ENCODE assay signal across 2 cellular contexts in the genomic region with DNA sequence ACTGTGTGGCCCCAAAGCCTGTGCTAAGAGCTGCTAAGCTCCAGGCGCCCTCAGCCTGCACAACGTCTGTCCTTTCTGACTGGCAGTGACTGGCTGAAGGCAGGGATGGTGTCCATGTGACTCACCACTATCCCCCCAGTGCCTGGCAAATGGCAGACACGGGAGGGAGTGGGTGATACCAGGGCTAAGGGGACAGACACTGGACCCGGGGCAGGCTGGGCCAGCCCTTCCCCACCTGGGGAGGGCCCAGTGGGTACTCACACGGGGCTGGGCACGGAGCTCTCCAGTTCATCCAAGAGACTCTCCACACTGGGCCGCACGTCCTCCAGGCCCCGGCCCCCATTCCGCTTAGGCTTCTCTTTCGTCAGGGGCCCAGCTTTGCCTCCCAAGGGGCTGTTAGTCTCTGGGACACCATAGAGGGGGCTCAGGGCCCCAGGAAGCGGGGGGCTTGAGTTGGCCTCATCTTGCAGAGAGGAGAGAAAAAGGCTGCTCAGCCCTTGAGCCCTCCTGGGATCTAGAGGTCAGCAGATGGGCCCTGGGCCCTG.
TF ChIP-seq lines count a peak whose summit lies in the region.

No MANE protein-coding gene starts in this region.

TF ChIP-seq in SK-N-SH, 30 proteins besides CTCF, POLR2A, EP300 and RAD21 (continued from another document):
- TF ChIP-seq NRF1 (IDR thresholded peaks at IDR 0.05; ENCODE audit: low read depth, low read length): no peak
- TF ChIP-seq YY1 (IDR thresholded peaks at IDR 0.05; ENCODE audit: low read depth): no peak
- TF ChIP-seq, protein P1, sequence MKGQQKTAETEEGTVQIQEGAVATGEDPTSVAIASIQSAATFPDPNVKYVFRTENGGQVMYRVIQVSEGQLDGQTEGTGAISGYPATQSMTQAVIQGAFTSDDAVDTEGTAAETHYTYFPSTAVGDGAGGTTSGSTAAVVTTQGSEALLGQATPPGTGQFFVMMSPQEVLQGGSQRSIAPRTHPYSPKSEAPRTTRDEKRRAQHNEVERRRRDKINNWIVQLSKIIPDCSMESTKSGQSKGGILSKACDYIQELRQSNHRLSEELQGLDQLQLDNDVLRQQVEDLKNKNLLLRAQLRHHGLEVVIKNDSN (IDR thresholded peaks at IDR 0.05; ENCODE audit: borderline replicate concordance, low read depth): no peak
- no peak for TF ChIP-seq FOXM1 (IDR thresholded peaks at IDR 0.05; ENCODE audit: low read depth)
- TF ChIP-seq, protein P2, sequence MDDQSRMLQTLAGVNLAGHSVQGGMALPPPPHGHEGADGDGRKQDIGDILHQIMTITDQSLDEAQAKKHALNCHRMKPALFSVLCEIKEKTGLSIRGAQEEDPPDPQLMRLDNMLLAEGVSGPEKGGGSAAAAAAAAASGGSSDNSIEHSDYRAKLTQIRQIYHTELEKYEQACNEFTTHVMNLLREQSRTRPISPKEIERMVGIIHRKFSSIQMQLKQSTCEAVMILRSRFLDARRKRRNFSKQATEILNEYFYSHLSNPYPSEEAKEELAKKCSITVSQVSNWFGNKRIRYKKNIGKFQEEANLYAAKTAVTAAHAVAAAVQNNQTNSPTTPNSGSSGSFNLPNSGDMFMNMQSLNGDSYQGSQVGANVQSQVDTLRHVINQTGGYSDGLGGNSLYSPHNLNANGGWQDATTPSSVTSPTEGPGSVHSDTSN (IDR thresholded peaks at IDR 0.05): no peak
- no peak for TF ChIP-seq RCOR1 (IDR thresholded peaks at IDR 0.05; ENCODE audit: low read length)
- TF ChIP-seq JUND (IDR thresholded peaks at IDR 0.05): no peak
- no peak for TF ChIP-seq SIN3A (IDR thresholded peaks at IDR 0.05; ENCODE audit: borderline replicate concordance, low read depth, low read length)
- TF ChIP-seq, protein P3, sequence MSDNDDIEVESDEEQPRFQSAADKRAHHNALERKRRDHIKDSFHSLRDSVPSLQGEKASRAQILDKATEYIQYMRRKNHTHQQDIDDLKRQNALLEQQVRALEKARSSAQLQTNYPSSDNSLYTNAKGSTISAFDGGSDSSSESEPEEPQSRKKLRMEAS (IDR thresholded peaks at IDR 0.05; ENCODE audit: low read depth): no peak
- TF ChIP-seq RFX5 (IDR thresholded peaks at IDR 0.05; ENCODE audit: low read length): no peak
- TF ChIP-seq MXI1 (IDR thresholded peaks at IDR 0.05; ENCODE audit: low read depth, low read length): no peak
- TF ChIP-seq MEF2A (IDR thresholded peaks at IDR 0.05; ENCODE audit: borderline replicate concordance, low read depth): no peak
- TF ChIP-seq POLR2AphosphoS5 (IDR thresholded peaks at IDR 0.05; ENCODE audit: low read depth, low read length): no peak
- no peak for TF ChIP-seq ELF1 (IDR thresholded peaks at IDR 0.05)

TF ChIP-seq in SK-N-SH treated with all-trans-retinoic acid at 6 μM for 48 hours, 23 proteins besides CTCF, POLR2A, EP300 and RAD21 (continued from another document):
- TF ChIP-seq, protein P4, sequence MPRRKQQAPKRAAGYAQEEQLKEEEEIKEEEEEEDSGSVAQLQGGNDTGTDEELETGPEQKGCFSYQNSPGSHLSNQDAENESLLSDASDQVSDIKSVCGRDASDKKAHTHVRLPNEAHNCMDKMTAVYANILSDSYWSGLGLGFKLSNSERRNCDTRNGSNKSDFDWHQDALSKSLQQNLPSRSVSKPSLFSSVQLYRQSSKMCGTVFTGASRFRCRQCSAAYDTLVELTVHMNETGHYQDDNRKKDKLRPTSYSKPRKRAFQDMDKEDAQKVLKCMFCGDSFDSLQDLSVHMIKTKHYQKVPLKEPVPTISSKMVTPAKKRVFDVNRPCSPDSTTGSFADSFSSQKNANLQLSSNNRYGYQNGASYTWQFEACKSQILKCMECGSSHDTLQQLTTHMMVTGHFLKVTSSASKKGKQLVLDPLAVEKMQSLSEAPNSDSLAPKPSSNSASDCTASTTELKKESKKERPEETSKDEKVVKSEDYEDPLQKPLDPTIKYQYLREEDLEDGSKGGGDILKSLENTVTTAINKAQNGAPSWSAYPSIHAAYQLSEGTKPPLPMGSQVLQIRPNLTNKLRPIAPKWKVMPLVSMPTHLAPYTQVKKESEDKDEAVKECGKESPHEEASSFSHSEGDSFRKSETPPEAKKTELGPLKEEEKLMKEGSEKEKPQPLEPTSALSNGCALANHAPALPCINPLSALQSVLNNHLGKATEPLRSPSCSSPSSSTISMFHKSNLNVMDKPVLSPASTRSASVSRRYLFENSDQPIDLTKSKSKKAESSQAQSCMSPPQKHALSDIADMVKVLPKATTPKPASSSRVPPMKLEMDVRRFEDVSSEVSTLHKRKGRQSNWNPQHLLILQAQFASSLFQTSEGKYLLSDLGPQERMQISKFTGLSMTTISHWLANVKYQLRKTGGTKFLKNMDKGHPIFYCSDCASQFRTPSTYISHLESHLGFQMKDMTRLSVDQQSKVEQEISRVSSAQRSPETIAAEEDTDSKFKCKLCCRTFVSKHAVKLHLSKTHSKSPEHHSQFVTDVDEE (CRISPR knock-in tag; IDR thresholded peaks at IDR 0.05): no peak
- TF ChIP-seq TCF4 (CRISPR knock-in tag; IDR thresholded peaks at IDR 0.05; ENCODE audit: borderline replicate concordance) (no peak), SNAI2 (CRISPR knock-in tag; IDR thresholded peaks at IDR 0.05) (no peak), ZFP30 (CRISPR knock-in tag; IDR thresholded peaks at IDR 0.05) (no peak), ISL1 (CRISPR knock-in tag; IDR thresholded peaks at IDR 0.05) (no peak), ZNF8 (CRISPR knock-in tag; IDR thresholded peaks at IDR 0.05) (no peak)
